Comparison of ENCODE assay signal across 14 cellular contexts in genomic region chr3:131020122-131020693, GRCh38. TPM values are rescaled to one million over a fixed set of nuclear protein-coding genes. Genes with fewer than 3 reads are reported as not detected.
DNase-seq lines count a peak whose midpoint lies in the region; ATAC-seq, FAIRE-seq and TF ChIP-seq lines count a peak whose summit lies in the region.
"Had no signal": no experiment of that assay in that cellular context is flagged by ENCODE, and none has a peak within 500 bp of the region (broad histone marks: within the 10 kb centered on the region; RNA-seq: fewer than 3 reads in every experiment).

No MANE protein-coding gene starts in this region.

- no peak for TF ChIP-seq EP300 in K562 (IDR thresholded peaks at IDR 0.05; ENCODE audit: low read length)

- BruUV-seq in K562 (replicated peaks; lab: Mats Ljungman, UMichigan), result no TSS peak

- no peak overlapping the region; the same call in 1 of the 2 replicates for H3K4me2 ChIP-seq in K562 (ENCODE audit: insufficient read depth, low read length)
- H3K4me2 ChIP-seq: A549 had no signal

- no peak for FAIRE-seq in K562 (lab: Jason Lieb, UNC)
- FAIRE-seq: A549 had no signal

- TF ChIP-seq RAD21 in K562 (CRISPR knock-in tag; conservative IDR thresholded peaks at IDR 0.05 in 1 of 2, IDR thresholded peaks at IDR 0.05 in 1 of 2), result peak in 1 of 2 experiments; percentile 17; a peak in 1 of 4 replicates

- H3K9me1 ChIP-seq in K562 (ENCODE audit: control insufficient read depth, insufficient read depth, low read length), result no peaks in the 10 kb centered on the region

- no peaks in the 10 kb centered on the region for H3K27me3 ChIP-seq in K562 (ENCODE audit: control insufficient read depth in 2 of 2, insufficient read depth in 2 of 2, low read length in 2 of 2)

- no peak; a peak in 1 of 6 replicates for TF ChIP-seq CTCF in K562 (IDR thresholded peaks at IDR 0.05 in 2 of 3, conservative IDR thresholded peaks at IDR 0.05 in 1 of 3; ENCODE audit: insufficient read depth in 2 of 3, low read depth in 1 of 3, low read length in 3 of 3)

- peak in 1 of 2 donors; percentile 23 for ATAC-seq in activated T-cell treated with anti-CD3 and anti-CD28 coated beads, Interleukin-2, amount 50 U/mL, for 4 hours
- ATAC-seq in K562, result peak; percentile 73
- ATAC-seq in stimulated activated effector memory CD8-positive, alpha-beta T cell treated with anti-CD3 and anti-CD28 coated beads, Interleukin-12 subunit alpha, Interleukin-12 subunit beta, amount 100 ng/mL, for 72 hours, result no peak
- no peak for ATAC-seq in GM19452 (IDR thresholded peaks at IDR 0.05; ENCODE audit: unreplicated experiment)
- ATAC-seq: A549, HCT116 had no signal

- H3K4me1 ChIP-seq in K562 (replicated peaks in 1 of 2; ENCODE audit: control insufficient read depth in 2 of 2, insufficient read depth in 2 of 2, low read length in 2 of 2), result 0 out of 5 replicates have a peak, but pooled peaks cover 0 to 2% of the 10 kb centered on the region in 2 experiments

- H3K4me3 Mint-ChIP-seq in activated T-cell treated with anti-CD3 and anti-CD28 coated beads, Interleukin-2, amount 50 U/mL, for 4 hours, result peak overlapping the region; percentile 3
- H3K4me3 Mint-ChIP-seq in stimulated activated effector memory CD8-positive, alpha-beta T cell treated with anti-CD3 and anti-CD28 coated beads, Interleukin-12 subunit alpha, Interleukin-12 subunit beta, amount 100 ng/mL, for 72 hours, result no peak overlapping the region
- H3K4me3 Mint-ChIP-seq: activated naive CD8-positive, alpha-beta T cell treated with anti-CD3 and anti-CD28 coated beads, Interleukin-2, amount 10 ng/mL, durations not matched to agents 7 days and 5 days had no signal

- peaks cover 58% of the 10 kb centered on the region for H3K4me1 Mint-ChIP-seq in activated T-cell treated with anti-CD3 and anti-CD28 coated beads, Interleukin-2, amount 50 U/mL, for 4 hours (ENCODE audit: low read depth)
- H3K4me1 Mint-ChIP-seq in stimulated activated effector memory CD8-positive, alpha-beta T cell treated with anti-CD3 and anti-CD28 coated beads, Interleukin-12 subunit alpha, Interleukin-12 subunit beta, amount 100 ng/mL, for 72 hours, result peaks cover 32% of the 10 kb centered on the region

- no peaks in the 10 kb centered on the region for H3K79me2 ChIP-seq in K562 (ENCODE audit: control insufficient read depth, insufficient read depth, low read length)

- no peak overlapping the region for H2AFZ ChIP-seq in K562 (ENCODE audit: low read depth, low read length)

- no peaks in the 10 kb centered on the region for H4K20me1 ChIP-seq in K562 (replicated peaks; ENCODE audit: control insufficient read depth, insufficient read depth, low read length)

- in situ Hi-C loops in K562 (cut with MboI), result no loop called here

- no peak overlapping the region for H3K4me3 ChIP-seq in K562
- H3K4me3 ChIP-seq: A549 had no signal

- no peak for TF ChIP-seq POLR2A in K562 (conservative IDR thresholded peaks at IDR 0.05)

- POLR2A ChIA-PET in K562 (lab: Yijun Ruan, JAX), result interaction anchor here (1.1 kb wide), 1 partner anchor 126 kb away, joined by 5 read pairs; the partner anchor contains the start of gene ATP2C1

- peak overlapping the region; percentile 32 for H3K27ac Mint-ChIP-seq in stimulated activated effector memory CD8-positive, alpha-beta T cell treated with anti-CD3 and anti-CD28 coated beads, Interleukin-12 subunit alpha, Interleukin-12 subunit beta, amount 100 ng/mL, for 72 hours
- H3K27ac Mint-ChIP-seq: activated naive CD8-positive, alpha-beta T cell treated with anti-CD3 and anti-CD28 coated beads, Interleukin-2, amount 10 ng/mL, durations not matched to agents 7 days and 5 days had no signal

- peaks cover 44% of the 10 kb centered on the region; the same call in 2 of the 3 replicates for H3K36me3 ChIP-seq in K562 (ENCODE audit: control insufficient read depth, insufficient read depth, low read length)

- intact Hi-C loops in K562 (cut with micrococcal nuclease), result loop anchor here (10.0 kb wide), 3 partner anchors 125 to 325 kb away; partner anchors contain the start of genes ATP2C1 and PIK3R4

- H3K36me3 Mint-ChIP-seq in activated T-cell treated with anti-CD3 and anti-CD28 coated beads, Interleukin-2, amount 50 U/mL, for 4 hours (ENCODE audit: insufficient read depth), result peaks cover 33% of the 10 kb centered on the region
- peaks cover 46% of the 10 kb centered on the region for H3K36me3 Mint-ChIP-seq in stimulated activated effector memory CD8-positive, alpha-beta T cell treated with anti-CD3 and anti-CD28 coated beads, Interleukin-12 subunit alpha, Interleukin-12 subunit beta, amount 100 ng/mL, for 72 hours

- no peak for DNase-seq in activated T-cell treated with anti-CD3 and anti-CD28 coated beads, Interleukin-2, amount 50 U/mL, for 4 hours
- no peak for DNase-seq in activated T-cell treated with anti-CD3 and anti-CD28 coated beads, Interleukin-2, amount 50 U/mL, for 48 hours
- DNase-seq in MV-4-11 (lab: John Stamatoyannopoulos, UW) (peak; percentile 92), K562 (ENCODE audit: extremely low read depth in 1 of 4, low spot score in 3 of 4) (peak in 2 of 4 experiments; percentile 10 to 20), NCI-H526 treated with DMSO at 0.1 percent for 48 hours (lab: John Stamatoyannopoulos, UW) (no peak), globus pallidus (ENCODE audit: low spot score) (no peak)
- DNase-seq in stimulated activated effector memory CD8-positive, alpha-beta T cell treated with anti-CD3 and anti-CD28 coated beads, Interleukin-12 subunit alpha, Interleukin-12 subunit beta, amount 100 ng/mL, for 72 hours (ENCODE audit: low spot score in 2 of 2), result no peak
- DNase-seq: activated naive CD8-positive, alpha-beta T cell treated with anti-CD3 and anti-CD28 coated beads, Interleukin-2, amount 10 ng/mL, durations not matched to agents 7 days and 5 days; glutamatergic neuron; mesenchymal stem cell; NCI-H146 had no signal

- no peaks in the 10 kb centered on the region for H3K27me3 Mint-ChIP-seq in activated T-cell treated with anti-CD3 and anti-CD28 coated beads, Interleukin-2, amount 50 U/mL, for 4 hours (ENCODE audit: low read depth)
- H3K27me3 Mint-ChIP-seq: activated naive CD8-positive, alpha-beta T cell treated with anti-CD3 and anti-CD28 coated beads, Interleukin-2, amount 10 ng/mL, durations not matched to agents 7 days and 5 days had no signal

- WGBS in K562 (ENCODE audit: insufficient coverage, low coverage, missing lambda C conversion rate), result 49% methylated on average over 5 of the region's 5 CpGs

- H3K27ac ChIP-seq in K562 (ENCODE audit: extremely low read depth, low read depth, low read length), result no peak overlapping the region
- H3K27ac ChIP-seq: A549 had no signal

- H3K9ac ChIP-seq in K562 (ENCODE audit: insufficient read depth in 1 of 2, low read depth in 2 of 2, low read length in 2 of 2), result no peak overlapping the region

- H3K9me3 Mint-ChIP-seq in activated T-cell treated with anti-CD3 and anti-CD28 coated beads, Interleukin-2, amount 50 U/mL, for 4 hours, result no peaks in the 10 kb centered on the region
- H3K9me3 Mint-ChIP-seq in stimulated activated effector memory CD8-positive, alpha-beta T cell treated with anti-CD3 and anti-CD28 coated beads, Interleukin-12 subunit alpha, Interleukin-12 subunit beta, amount 100 ng/mL, for 72 hours, result no peaks in the 10 kb centered on the region
- H3K9me3 Mint-ChIP-seq: activated naive CD8-positive, alpha-beta T cell treated with anti-CD3 and anti-CD28 coated beads, Interleukin-2, amount 10 ng/mL, durations not matched to agents 7 days and 5 days had no signal

- CTCF ChIA-PET in K562 (lab: Yijun Ruan, JAX; ENCODE audit: low intra/inter-chr PET ratio), result no interaction called here

- H3K9me3 ChIP-seq in K562 (replicated peaks; ENCODE audit: control insufficient read depth, insufficient read depth, low read depth, low read length), result no peaks in the 10 kb centered on the region
- H3K9me3 ChIP-seq: A549 had no signal

RNA-seq across cellular contexts. Expression of gene ASTE1, which starts 6.4 kb away (rescaled TPM):
- 10 to 100 TPM; 11.5 to 14.0 (median 12.7) TPM for total RNA-seq in activated T-cell treated with anti-CD3 and anti-CD28 coated beads, Interleukin-2, amount 50 U/mL, for 4 hours
- 8.1 and 17.6 TPM in 2 replicates for total RNA-seq in K562 (2011; cell fraction: chromatin; rRNA removed; ENCODE audit: low replicate concordance)
- total RNA-seq in K562 (2011; cell fraction: nucleolus; rRNA removed), result 6.7 and 7.2 TPM in 2 replicates
- total RNA-seq in K562 (2011; cell fraction: nucleoplasm; rRNA removed), result 8.9 and 9.9 TPM in 2 replicates
- 3.6 and 4.4 TPM in 2 replicates for total RNA-seq in K562 (2014; rRNA removed)
- 6.7 and 6.9 TPM in 2 replicates for total RNA-seq in K562 (2014; rRNA removed; fragmentation: Illumina TruSeq; extraction: Trizol)
- 7.3 and 8.6 TPM in 2 replicates for total RNA-seq in K562 (2015; rRNA removed; fragmentation: Illumina TruSeq; extraction: Trizol)
- total RNA-seq in K562 (2021), result 4.7 and 5.4 TPM in 2 replicates
- polyA plus RNA-seq in K562 (2011; rRNA removed), result 7.0 and 10.1 TPM in 2 replicates
- 4.5 and 4.7 TPM in 2 replicates for polyA plus RNA-seq in K562 (2011; cell fraction: cytosol; rRNA removed)
- 5.4 and 6.3 TPM in 2 replicates for polyA plus RNA-seq in K562 (2011; cell fraction: nucleus; rRNA removed)
- polyA plus RNA-seq in K562 (2012), result 4.1 and 5.0 TPM in 2 replicates
- polyA plus RNA-seq in K562 (2014; fragmentation: Illumina TruSeq; extraction: Trizol), result 4.7 and 6.6 TPM in 2 replicates
- polyA plus RNA-seq in K562 (2014; fragmentation: Nextera tagmentation; extraction: Ambion mirVana), result 10 to 100 TPM; 10.1 to 12.1 TPM
- 3.5 and 5.4 TPM in 2 replicates for polyA plus RNA-seq in K562 (2014; rRNA removed)
- 14.7 and 15.4 TPM in 2 replicates for polyA minus RNA-seq in K562 (2011; rRNA and poly(A)+ RNA removed)
- polyA minus RNA-seq in K562 (2011; cell fraction: cytosol; rRNA and poly(A)+ RNA removed), result 3.2 and 3.9 TPM in 2 replicates
- polyA minus RNA-seq in K562 (2011; cell fraction: nucleus; rRNA and poly(A)+ RNA removed), result 11.7 and 22.1 TPM in 2 replicates

RNA-seq across cellular contexts. Expression of gene NEK11, which starts 6.5 kb away (rescaled TPM):
- total RNA-seq in activated T-cell treated with anti-CD3 and anti-CD28 coated beads, Interleukin-2, amount 50 U/mL, for 4 hours, result 1 to 10 TPM in 2 of 3 donors, under 1 TPM in 1; 0.58 to 1.4 (median 1.2) TPM
- 1.3 and 3.1 TPM in 2 replicates for total RNA-seq in K562 (2011; cell fraction: chromatin; rRNA removed; ENCODE audit: low replicate concordance)
- total RNA-seq in K562 (2011; cell fraction: nucleolus; rRNA removed), result 0.67 and 1.1 TPM in 2 replicates
- total RNA-seq in K562 (2011; cell fraction: nucleoplasm; rRNA removed), result 2.6 and 4.4 TPM in 2 replicates
- 0.69 and 1.0 TPM in 2 replicates for total RNA-seq in K562 (2014; rRNA removed)
- 0.87 and 0.99 TPM in 2 replicates for total RNA-seq in K562 (2014; rRNA removed; fragmentation: Illumina TruSeq; extraction: Trizol)
- total RNA-seq in K562 (2015; rRNA removed; fragmentation: Illumina TruSeq; extraction: Trizol), result 1.3 and 1.5 TPM in 2 replicates
- 1.1 and 1.2 TPM in 2 replicates for total RNA-seq in K562 (2021)
- 0.68 and 0.99 TPM in 2 replicates for polyA plus RNA-seq in K562 (2011; rRNA removed)
- 0.21 and 0.25 TPM in 2 replicates for polyA plus RNA-seq in K562 (2011; cell fraction: cytosol; rRNA removed)
- 0.74 TPM in 2 replicates for polyA plus RNA-seq in K562 (2011; cell fraction: nucleus; rRNA removed)
- polyA plus RNA-seq in K562 (2012), result 0.78 and 1.0 TPM in 2 replicates
- polyA plus RNA-seq in K562 (2014; fragmentation: Illumina TruSeq; extraction: Trizol), result 0.62 and 0.85 TPM in 2 replicates
- polyA plus RNA-seq in K562 (2014; fragmentation: Nextera tagmentation; extraction: Ambion mirVana), result under 1 TPM; 0.28 to 0.63 TPM
- 0.59 and 1.2 TPM in 2 replicates for polyA plus RNA-seq in K562 (2014; rRNA removed)
- polyA minus RNA-seq in K562 (2011; rRNA and poly(A)+ RNA removed), result 0.84 and 2.2 TPM in 2 replicates
- not detected in 2 replicates for polyA minus RNA-seq in K562 (2011; cell fraction: cytosol; rRNA and poly(A)+ RNA removed)
- 1.00 and 1.8 TPM in 2 replicates for polyA minus RNA-seq in K562 (2011; cell fraction: nucleus; rRNA and poly(A)+ RNA removed)
